Comparison of ENCODE assay signal across 9 cellular contexts in genomic region chr1:5990913-5991783, GRCh38. TPM values are rescaled to one million over a fixed set of nuclear protein-coding genes. Genes with fewer than 3 reads are reported as not detected.
A peak's percentile ranks its signal among the peaks of the same experiment; 100 is the strongest.
DNase-seq lines count a peak whose midpoint lies in the region; ATAC-seq, FAIRE-seq and TF ChIP-seq lines count a peak whose summit lies in the region.
"Had no signal": no experiment of that assay in that cellular context is flagged by ENCODE, and none has a peak within 500 bp of the region (broad histone marks: within the 10 kb centered on the region; RNA-seq: fewer than 3 reads in every experiment).

No MANE protein-coding gene starts in this region.

- no peak for TF ChIP-seq CTCF in mammary epithelial cell (conservative IDR thresholded peaks at IDR 0.05 in 1 of 2, IDR thresholded peaks at IDR 0.05 in 1 of 2; ENCODE audit: extremely low read depth in 1 of 2, insufficient read depth in 1 of 2, low read depth in 1 of 2, low read length in 2 of 2)
- TF ChIP-seq CTCF in keratinocyte (optimal IDR thresholded peaks at IDR 0.05 in 1 of 3, IDR thresholded peaks at IDR 0.05 in 1 of 3, conservative IDR thresholded peaks at IDR 0.05 in 1 of 3; ENCODE audit: extremely low read depth in 1 of 3, insufficient read depth in 2 of 3, low read length in 3 of 3), result no peak

- H3K27me3 ChIP-seq in mammary epithelial cell (ENCODE audit: insufficient read depth, low read length), result no peaks in the 10 kb centered on the region
- H3K27me3 ChIP-seq in keratinocyte (ENCODE audit: control insufficient read depth, extremely low read depth, insufficient read depth, low read length), result no peaks in the 10 kb centered on the region

- peak; percentile 60 for FAIRE-seq in keratinocyte (lab: Jason Lieb, UNC)
- FAIRE-seq: A204.1 had no signal

- H3K9me3 ChIP-seq in mammary epithelial cell (replicated peaks; ENCODE audit: insufficient read depth, low read length) (no peaks in the 10 kb centered on the region), keratinocyte (ENCODE audit: control insufficient read depth, low read depth, low read length) (no peaks in the 10 kb centered on the region)

- peak overlapping the region; percentile 86 for H3K4me2 ChIP-seq in mammary epithelial cell (ENCODE audit: insufficient read depth, low read depth, low read length)
- H3K4me2 ChIP-seq in keratinocyte (ENCODE audit: control insufficient read depth, extremely low read depth, insufficient read depth, low read depth, low read length), result peak overlapping the region; percentile 70

- H3K36me3 ChIP-seq in mammary epithelial cell (ENCODE audit: insufficient read depth, low read length) (no peaks in the 10 kb centered on the region), keratinocyte (ENCODE audit: control insufficient read depth in 2 of 2, extremely low read depth in 1 of 2, insufficient read depth in 2 of 2, low read length in 2 of 2) (no peaks in the 10 kb centered on the region)

- intact Hi-C loops in mammary epithelial cell (cut with micrococcal nuclease), result no loop called here

- peak overlapping the region; percentile 35 for H3K9ac ChIP-seq in mammary epithelial cell (ENCODE audit: insufficient read depth, low read length)
- H3K9ac ChIP-seq in keratinocyte (ENCODE audit: control insufficient read depth, extremely low read depth, insufficient read depth, low read length), result peak overlapping the region; percentile 82

- H3K79me2 ChIP-seq in mammary epithelial cell (ENCODE audit: insufficient read depth, low read length) (peaks cover 57% of the 10 kb centered on the region), keratinocyte (ENCODE audit: control insufficient read depth, insufficient read depth, low read length) (peaks cover 7% of the 10 kb centered on the region)

- H4K20me1 ChIP-seq in mammary epithelial cell (ENCODE audit: insufficient read depth, low read length) (no peaks in the 10 kb centered on the region), keratinocyte (ENCODE audit: control insufficient read depth, extremely low read depth, insufficient read depth, low read length) (no peaks in the 10 kb centered on the region)

- H2AFZ ChIP-seq in mammary epithelial cell (ENCODE audit: low read depth, low read length) (peak overlapping the region; percentile 77), keratinocyte (ENCODE audit: control insufficient read depth, low read length) (peak overlapping the region; percentile 82)

- in situ Hi-C loops in SK-MEL-5 (cut with HindIII; ENCODE audit: low pct_unique_long_range_greater_than_20kb, low sequenced_read_pairs) (no loop called here), mammary epithelial cell (cut with MboI; ENCODE audit: low sequenced_read_pairs in 2 of 2) (no loop called here)

- CTCF ChIA-PET in mammary epithelial cell (lab: Charles Lee; ENCODE audit: low non-redundant PET), result no interaction called here

- H3K4me3 ChIP-seq in mammary epithelial cell (replicated peaks in 1 of 3; ENCODE audit: insufficient read depth in 1 of 3, low read depth in 2 of 3, low read length in 3 of 3) (peak overlapping the region; percentile 57 to 84 (median 75)), keratinocyte (ENCODE audit: control insufficient read depth in 2 of 3, extremely low read depth in 1 of 3, insufficient read depth in 2 of 3, low read depth in 1 of 3, low read length in 3 of 3) (peak overlapping the region; percentile 78 to 84 (median 79))

- H3K27ac ChIP-seq in mammary epithelial cell (ENCODE audit: insufficient read depth, low read depth, low read length), result peak overlapping the region; percentile 22
- no peak overlapping the region for H3K27ac ChIP-seq in keratinocyte (ENCODE audit: control insufficient read depth, insufficient read depth, low read length)

- no TSS peak for BruUV-seq in mammary epithelial cell (replicated peaks; lab: Mats Ljungman, UMichigan)

- dilution Hi-C loops in mammary epithelial cell (cut with HindIII; ENCODE audit: low sequenced_read_pairs) (no loop called here), keratinocyte (cut with MboI; ENCODE audit: extremely low pct_ligation_motif_present, low sequenced_read_pairs) (no loop called here)

- peaks cover 18% of the 10 kb centered on the region for H3K4me1 ChIP-seq in mammary epithelial cell (ENCODE audit: insufficient read depth, low read length)
- H3K4me1 ChIP-seq in keratinocyte (ENCODE audit: control insufficient read depth, extremely low read depth, insufficient read depth, low read length), result peaks cover 14% of the 10 kb centered on the region

- ATAC-seq in HG02610 (IDR thresholded peaks at IDR 0.05; ENCODE audit: unreplicated experiment), result no peak
- ATAC-seq in HG03196 (IDR thresholded peaks at IDR 0.05; ENCODE audit: unreplicated experiment), result no peak

- WGBS in mammary epithelial cell (ENCODE audit: low coverage, missing lambda C conversion rate), result 39% methylated on average over 13 of the region's 53 CpGs

- peak; percentile 63 for DNase-seq in DMS53 (lab: John Stamatoyannopoulos, UW)
- DNase-seq in DMS53 treated with DMSO at 0.1 percent for 48 hours (lab: John Stamatoyannopoulos, UW; ENCODE audit: unreplicated experiment), result no peak
- DNase-seq in SK-MEL-5 (ENCODE audit: low read depth, low spot score), result peak; percentile 8
- DNase-seq in mammary epithelial cell, result peak; percentile 23
- DNase-seq in keratinocyte (ENCODE audit: low read depth, low spot score), result no peak
- DNase-seq in stimulated activated CD4-positive, alpha-beta T cell treated with anti-CD3 and anti-CD28 coated beads, Interleukin-2, amount 100 ng/mL, for 4 hours (ENCODE audit: low read depth), result peak; percentile 16

- H3K9me1 ChIP-seq in keratinocyte (ENCODE audit: control insufficient read depth, extremely low read depth, insufficient read depth, low read length), result no peaks in the 10 kb centered on the region

RNA-seq across cellular contexts. Expression of gene NPHP4, which starts 1.1 kb away (rescaled TPM):
- total RNA-seq in SK-MEL-5 (2014; rRNA removed; shearing (Covaris generic)), result 3.4 and 5.9 TPM in 2 replicates
- 14.8 and 17.9 TPM in 2 replicates for polyA plus RNA-seq in SK-MEL-5 (2015; cell fraction: cytosol; rRNA removed)
- polyA plus RNA-seq in SK-MEL-5 (2015; cell fraction: nucleus; rRNA removed), result 60.8 and 76.2 TPM in 2 replicates
- 10 to 100 TPM in 1 of 2 donors, 1 to 10 TPM in 1; 8.2 to 18.4 TPM for total RNA-seq in mammary epithelial cell
- 8.2 TPM for polyA plus RNA-seq in mammary epithelial cell
- 19.7 TPM for polyA minus RNA-seq in mammary epithelial cell
- polyA plus RNA-seq in keratinocyte, result 3.6 to 5.1 TPM (median 3.7 TPM) in 3 replicates
- polyA plus RNA-seq in keratinocyte (2011; ENCODE audit: low read depth), result 2.3 TPM
- 2.5 and 4.5 TPM in 2 replicates for polyA plus RNA-seq in keratinocyte (2011; cell fraction: cytosol; rRNA removed)
- 17.6 and 24.5 TPM in 2 replicates for polyA plus RNA-seq in keratinocyte (2011; cell fraction: nucleus; rRNA removed)
- polyA plus RNA-seq in keratinocyte (2012; ENCODE audit: low replicate concordance), result 4.2 and 6.9 TPM in 2 replicates
- 8.9 to 11.9 TPM (median 9.2 TPM) in 3 replicates for polyA minus RNA-seq in keratinocyte
- polyA minus RNA-seq in keratinocyte (2011; cell fraction: cytosol; rRNA and poly(A)+ RNA removed), result 7.3 TPM
- 14.9 and 21.6 TPM in 2 replicates for polyA minus RNA-seq in keratinocyte (2011; cell fraction: nucleus; rRNA and poly(A)+ RNA removed)

RNA-seq across cellular contexts. Expression of gene KCNAB2, which starts 54.5 kb away (rescaled TPM):
- total RNA-seq in SK-MEL-5 (2014; rRNA removed; shearing (Covaris generic)), result 70.3 and 73.6 TPM in 2 replicates
- 138 and 161 TPM in 2 replicates for polyA plus RNA-seq in SK-MEL-5 (2015; cell fraction: cytosol; rRNA removed)
- 226 and 289 TPM in 2 replicates for polyA plus RNA-seq in SK-MEL-5 (2015; cell fraction: nucleus; rRNA removed)
- 1 to 10 TPM; 4.8 to 7.4 TPM for total RNA-seq in mammary epithelial cell
- 4.8 TPM for polyA plus RNA-seq in mammary epithelial cell
- polyA minus RNA-seq in mammary epithelial cell, result 14.3 TPM
- polyA plus RNA-seq in keratinocyte, result 1.3 to 2.5 TPM (median 1.8 TPM) in 3 replicates
- polyA plus RNA-seq in keratinocyte (2011; ENCODE audit: low read depth), result 4.3 TPM
- polyA plus RNA-seq in keratinocyte (2011; cell fraction: cytosol; rRNA removed), result 1.4 and 2.5 TPM in 2 replicates
- 3.4 and 4.7 TPM in 2 replicates for polyA plus RNA-seq in keratinocyte (2011; cell fraction: nucleus; rRNA removed)
- 2.0 and 2.3 TPM in 2 replicates for polyA plus RNA-seq in keratinocyte (2012; ENCODE audit: low replicate concordance)
- 1.1 to 5.6 TPM (median 3.0 TPM) in 3 replicates for polyA minus RNA-seq in keratinocyte
- polyA minus RNA-seq in keratinocyte (2011; cell fraction: cytosol; rRNA and poly(A)+ RNA removed), result 5.9 TPM
- 1.8 and 4.5 TPM in 2 replicates for polyA minus RNA-seq in keratinocyte (2011; cell fraction: nucleus; rRNA and poly(A)+ RNA removed)

Comparison
In these comparisons a context has a peak if more than half of its experiments do, and no peak if none do; other contexts are left out.
1. DNase-seq: peak in DMS53 (single experiment), SK-MEL-5 (single experiment), mammary epithelial cell (single experiment) and stimulated activated CD4-positive, alpha-beta T cell treated with anti-CD3 and anti-CD28 coated beads, Interleukin-2, amount 100 ng/mL, for 4 hours (single experiment); none in DMS53 treated with DMSO at 0.1 percent for 48 hours (single experiment) and keratinocyte (single experiment).